Comparison of ENCODE assay signal across 1 cellular context in the genomic region with DNA sequence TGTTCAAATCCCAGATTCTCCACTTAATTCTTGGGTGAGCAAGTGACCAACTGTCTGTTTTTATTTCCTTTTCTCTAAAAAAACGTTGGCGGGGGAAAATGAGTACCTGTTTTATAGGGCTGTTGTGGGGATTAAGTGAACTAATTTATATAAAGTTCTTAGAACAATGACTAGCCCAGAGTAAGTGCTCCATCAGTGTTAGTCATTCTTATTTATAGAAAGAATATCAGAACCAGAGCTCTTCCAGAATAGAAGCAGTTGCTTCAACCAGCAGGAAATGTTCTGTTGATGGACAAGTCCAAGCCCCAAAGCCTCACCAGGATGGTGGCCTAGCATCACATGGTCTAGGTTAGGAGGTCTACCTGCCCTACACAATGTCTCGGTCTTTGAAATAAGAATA.
TF ChIP-seq lines count a peak whose summit lies in the region.

No MANE protein-coding gene starts in this region.

TF ChIP-seq in HEK293, 187 proteins besides CTCF, POLR2A, EP300 and RAD21:
- TF ChIP-seq ZNF785 (tag by site-specific recombination; IDR thresholded peaks at IDR 0.05) (no peak), ZNF629 (tag by site-specific recombination; IDR thresholded peaks at IDR 0.05) (0 out of 2 replicates have a peak, but pooled peaks have one; percentile 21), ZNF10 (tag by site-specific recombination; IDR thresholded peaks at IDR 0.05) (no peak), MYNN (tag by site-specific recombination; IDR thresholded peaks at IDR 0.05; ENCODE audit: borderline replicate concordance) (peak; percentile 82), HOXA7 (CRISPR knock-in tag; IDR thresholded peaks at IDR 0.05; ENCODE audit: borderline replicate concordance) (no peak)
